ENCODE assay signal across 14 cellular contexts in genomic region chr1:107575226-107575625, GRCh38.
DNase-seq lines count a peak whose midpoint lies in the region; ATAC-seq, FAIRE-seq and TF ChIP-seq lines count a peak whose summit lies in the region.
"Had no signal": no experiment of that assay in that cellular context is flagged by ENCODE, and none has a peak within 500 bp of the region (broad histone marks: within the 10 kb centered on the region; RNA-seq: fewer than 3 reads in every experiment).

No MANE protein-coding gene starts in this region.

- TF ChIP-seq POLR2A in GM12892 (IDR thresholded peaks at IDR 0.05; ENCODE audit: low read depth, low read length) = no peak

- FAIRE-seq in RCC 7860 (lab: Jason Lieb, UNC) (peak; percentile 93), GM12892 (lab: Jason Lieb, UNC) (no peak)
- FAIRE-seq: H1 had no signal

- no peak overlapping the region for H3K4me3 ChIP-seq in MG63
- H3K4me3 ChIP-seq: BLaER1 treated with 17β-estradiol and CSF1 and Interleukin-3, amounts not matched to agents 10 nM and 100 nM had no signal

- ATAC-seq in HG02763 (IDR thresholded peaks at IDR 0.05; ENCODE audit: unreplicated experiment) = no peak
- ATAC-seq: CD8-positive, alpha-beta T cell had no signal

- H3K36me3 ChIP-seq in MG63 = no peaks in the 10 kb centered on the region

- no peaks in the 10 kb centered on the region for H3K9me3 ChIP-seq in MG63

- no peaks in the 10 kb centered on the region for H3K27me3 ChIP-seq in MG63
- H3K27me3 ChIP-seq: BLaER1 treated with 17β-estradiol and CSF1 and Interleukin-3, amounts not matched to agents 10 nM and 100 nM had no signal

- DNase-seq in LHCN-M2 (ENCODE audit: low read depth) (peak; percentile 21), RCC 7860 (ENCODE audit: low spot score) (peak; percentile 46), myocyte (ENCODE audit: low read depth) (peak; percentile 5), NCI-H2196 treated with DMSO at 0.1 percent for 48 hours (lab: John Stamatoyannopoulos, UW; ENCODE audit: unreplicated experiment) (no peak), GM12892 (ENCODE audit: insufficient read length) (no peak), MG63 (no peak)
- DNase-seq: 8988T; Calu3; CD8-positive, alpha-beta T cell; GF-D8; H9 had no signal

Comparison
In these comparisons a context has a peak if more than half of its experiments do, and no peak if none do; other contexts are left out.
1. DNase-seq: peak in LHCN-M2 (single experiment), RCC 7860 (single experiment) and myocyte (single experiment); none in NCI-H2196 treated with DMSO at 0.1 percent for 48 hours (single experiment), GM12892 (single experiment) and MG63 (single experiment).